1 cellular context compared by ENCODE assay signal in the genomic region with DNA sequence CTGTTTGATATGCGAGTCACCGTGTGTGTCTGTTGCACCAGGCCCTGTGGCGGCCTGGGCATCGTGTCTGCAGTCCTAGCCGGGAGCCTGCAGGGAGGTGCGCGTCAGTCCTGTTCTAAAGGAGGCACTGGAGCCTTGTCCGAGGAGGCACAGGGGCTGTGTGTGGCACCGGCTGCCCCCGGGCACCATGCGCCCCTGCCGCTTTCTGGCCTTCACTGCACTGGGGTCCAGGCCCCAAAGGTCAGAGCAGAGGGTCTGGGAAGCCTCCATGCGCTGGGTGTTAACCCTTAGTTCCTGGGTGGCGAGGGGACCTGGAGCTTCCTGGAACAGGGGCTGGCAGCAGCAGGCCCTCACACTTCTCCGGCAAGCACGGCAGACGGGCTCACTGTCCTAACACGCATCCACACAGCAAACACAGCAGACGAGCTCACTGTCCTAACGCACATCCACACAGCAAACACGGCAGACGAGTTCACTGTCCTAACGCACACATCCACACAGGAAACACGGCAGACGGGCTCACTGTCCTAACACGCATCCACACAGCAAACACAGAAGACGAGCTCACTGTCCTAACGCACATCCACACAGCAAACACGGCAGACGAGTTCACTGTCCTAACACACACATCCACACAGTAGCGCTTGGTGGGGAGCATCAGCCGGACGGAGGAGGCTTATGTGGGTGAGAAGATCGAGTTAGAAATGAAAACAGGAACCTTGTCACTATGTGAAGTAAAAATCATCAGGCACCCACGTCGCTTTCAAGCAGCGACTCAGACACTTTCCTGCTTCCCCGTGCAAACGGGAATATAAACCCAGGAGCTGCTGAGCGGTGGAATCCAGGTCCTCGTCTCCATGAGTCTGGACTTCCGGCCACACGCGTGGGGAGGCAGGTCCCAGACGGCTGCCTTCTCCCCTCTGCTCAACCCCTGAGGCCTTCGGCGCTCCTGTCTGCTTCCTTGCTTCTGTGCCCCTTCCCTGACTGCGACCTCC.
TF ChIP-seq lines count a peak whose summit lies in the region.

No MANE protein-coding gene starts in this region.

TF ChIP-seq in HepG2, 621 proteins besides CTCF, POLR2A, EP300 and RAD21:
- no peak for TF ChIP-seq REL (CRISPR knock-in tag; conservative IDR thresholded peaks at IDR 0.05)
- TF ChIP-seq ATF4 (CRISPR knock-in tag; IDR thresholded peaks at IDR 0.05), result no peak
- TF ChIP-seq FOXO4 (CRISPR knock-in tag; conservative IDR thresholded peaks at IDR 0.05), result no peak
- no peak for TF ChIP-seq RARG (CRISPR knock-in tag; IDR thresholded peaks at IDR 0.05; ENCODE audit: low read depth)
- no peak for TF ChIP-seq ZNF3 (CRISPR knock-in tag; IDR thresholded peaks at IDR 0.05)
- TF ChIP-seq MTF2 (CRISPR knock-in tag; IDR thresholded peaks at IDR 0.05; ENCODE audit: borderline replicate concordance), result no peak
- no peak for TF ChIP-seq ZNF670 (CRISPR knock-in tag; IDR thresholded peaks at IDR 0.05; ENCODE audit: borderline replicate concordance)
- TF ChIP-seq ZBTB20 (CRISPR knock-in tag; IDR thresholded peaks at IDR 0.05; ENCODE audit: borderline replicate concordance, low read depth), result no peak
- TF ChIP-seq BATF2 (CRISPR knock-in tag; IDR thresholded peaks at IDR 0.05), result no peak
- TF ChIP-seq SRY (CRISPR knock-in tag; IDR thresholded peaks at IDR 0.05), result no peak
TF ChIP-seq in HepG2: peak in this region for 0.
